ENCODE assay signal across 8 cellular contexts in genomic region chr20:63498950-63499332, GRCh38. TPM values are rescaled to one million over a fixed set of nuclear protein-coding genes. Genes with fewer than 3 reads are reported as not detected.
DNase-seq lines count a peak whose midpoint lies in the region; ATAC-seq and TF ChIP-seq lines count a peak whose summit lies in the region.

EEF1A2 (minus strand) TSS chr20:63499083; CDS start chr20:63497763, 1,320 bp downstream.

- in situ Hi-C loops in brain microvascular endothelial cell (cut with HindIII; ENCODE audit: low pct_ligation_motif_present, low sequenced_read_pairs) = no loop called here

- peak in 1 of 2 donors; percentile 21 for TF ChIP-seq POLR2A in adrenal gland (IDR thresholded peaks at IDR 0.05)

- H3K27ac ChIP-seq in adrenal gland (peak within 1 kb of the TSS in 2 of 5 donors; percentile 78 to 83), brain microvascular endothelial cell (no peak within 1 kb of the TSS)

- TF ChIP-seq CTCF in GM12864 (IDR thresholded peaks at IDR 0.05; ENCODE audit: low read depth, low read length, missing control alignments) (peak; percentile 6), adrenal gland (IDR thresholded peaks at IDR 0.05) (peak in 2 of 6 experiments; percentile 11 to 42), brain microvascular endothelial cell (IDR thresholded peaks at IDR 0.05; ENCODE audit: low read depth, low read length, missing control alignments) (no peak)

- H3K27me3 ChIP-seq in adrenal gland (no peaks in the 10 kb centered on the region), brain microvascular endothelial cell (replicated peaks) (peaks cover 19% of the 10 kb centered on the region)

- peaks cover 8 to 16% of the 10 kb centered on the region in 2 donors for H3K4me1 ChIP-seq in adrenal gland (replicated peaks in 1 of 2)

- no peaks in the 10 kb centered on the region for H3K9me3 ChIP-seq in adrenal gland (replicated peaks in 1 of 3)

- 1% methylated on average over 49 to 51 of the region's 58 CpGs; no CpG with 5 or more reads in 2 of the 4 donors for WGBS in adrenal gland, 4 donors

- no peak for ATAC-seq in GM21423 (IDR thresholded peaks at IDR 0.05; ENCODE audit: unreplicated experiment)

- no peak within 1 kb of the TSS; the same call in 1 of the 2 replicates for H3K4me3 ChIP-seq in GM12864 (ENCODE audit: low read depth, low read length)
- peak within 1 kb of the TSS in 2 of 4 donors; percentile 14 to 74 for H3K4me3 ChIP-seq in adrenal gland
- peak within 1 kb of the TSS; percentile 37 for H3K4me3 ChIP-seq in iPS-11a (ENCODE audit: low read depth, low read length)
- no peak within 1 kb of the TSS for H3K4me3 ChIP-seq in brain microvascular endothelial cell (ENCODE audit: low read depth, low read length)

- intact Hi-C loops in adrenal gland (cut with DNase I) (no loop called here), posterior vena cava (cut with DNase I) (no loop called here)

- no peaks in the 10 kb centered on the region for H3K36me3 ChIP-seq in adrenal gland (replicated peaks in 1 of 2)
- no peaks in the 10 kb centered on the region for H3K36me3 ChIP-seq in brain microvascular endothelial cell (replicated peaks)

- DNase-seq in GM12864 (ENCODE audit: low read depth) = no peak
- DNase-seq in NCI-H1930 (lab: John Stamatoyannopoulos, UW) = peak; percentile 35 to 64
- DNase-seq in adrenal gland = peak in 6 of 7 donors; percentile 29 to 76 (median 48)
- DNase-seq in stimulated activated CD4-positive, alpha-beta T cell treated with anti-CD3 and anti-CD28 coated beads, Interleukin-4, amount 100 ng/mL, for 4 hours = peak; percentile 41 to 44
- DNase-seq in posterior vena cava (ENCODE audit: low spot score) = no peak
- DNase-seq in brain microvascular endothelial cell = no peak

RNA-seq across cellular contexts. Expression of gene EEF1A2, which starts in this region (rescaled TPM):
- total RNA-seq in adrenal gland (100 to 1,000 TPM in 5 of 8 donors, 10 to 100 TPM in 3; 71.1 to 407 (median 144) TPM), posterior vena cava (1 to 10 TPM in 1 of 2 donors, under 1 TPM in 1; 0.42 to 2.6 TPM)
- 100 to 1,000 TPM in 2 of 3 donors, 10 to 100 TPM in 1; 76.8 to 159 (median 151) TPM for polyA plus RNA-seq in adrenal gland

Comparison
In these comparisons a context has a peak if more than half of its experiments do, and no peak if none do; other contexts are left out.
1. RNA of gene EEF1A2 (total RNA-seq): 71.1 to 407 TPM in adrenal gland; 0.42 to 2.6 TPM in posterior vena cava; every median in the first group is over 10 times any median in the second.
2. DNase-seq: peak in NCI-H1930 (2 of 2), adrenal gland (6 of 7) and stimulated activated CD4-positive, alpha-beta T cell treated with anti-CD3 and anti-CD28 coated beads, Interleukin-4, amount 100 ng/mL, for 4 hours (2 of 2); none in GM12864 (single experiment), posterior vena cava (single experiment) and brain microvascular endothelial cell (single experiment).